20 cellular contexts compared by ENCODE assay signal in the genomic region with DNA sequence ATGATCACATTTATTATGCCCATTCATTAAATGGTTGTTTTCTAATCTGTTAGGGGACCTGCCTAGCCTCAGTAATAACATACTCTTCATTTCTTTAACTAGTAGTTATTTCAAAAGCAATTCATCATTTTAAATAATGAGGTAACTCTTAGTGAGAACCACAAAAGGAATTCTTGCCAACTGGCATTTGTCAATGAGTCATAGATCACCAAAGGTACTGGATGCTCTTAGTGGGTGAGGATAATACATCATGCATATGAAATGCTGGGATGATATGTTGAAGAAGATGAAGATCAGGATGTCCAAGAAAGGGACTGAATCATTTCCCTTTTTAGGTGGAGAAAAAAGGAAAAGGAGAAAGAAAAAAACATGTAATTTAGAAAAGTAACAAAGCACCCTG.
DNase-seq lines count a peak whose midpoint lies in the region; ATAC-seq, FAIRE-seq and TF ChIP-seq lines count a peak whose summit lies in the region.
"Had no signal": no experiment of that assay in that cellular context is flagged by ENCODE, and none has a peak within 500 bp of the region (broad histone marks: within the 10 kb centered on the region; RNA-seq: fewer than 3 reads in every experiment).

No MANE protein-coding gene starts in this region.

- CTCF ChIA-PET in PC-3 (lab: Charles Lee), result no interaction called here

- no peaks in the 10 kb centered on the region for H3K27me3 Mint-ChIP-seq in astrocyte (ENCODE audit: low read depth, unreplicated experiment)

- no peak for FAIRE-seq in astrocyte (lab: Jason Lieb, UNC)
- FAIRE-seq: G401.6, GM12878 had no signal

- no peaks in the 10 kb centered on the region for H3K36me3 Mint-ChIP-seq in astrocyte (ENCODE audit: low read depth, unreplicated experiment)

- peak overlapping the region; percentile 72 for H3K27ac Mint-ChIP-seq in astrocyte (ENCODE audit: unreplicated experiment)
- H3K27ac Mint-ChIP-seq: GM23338 had no signal

- ATAC-seq in PC-3, result no peak
- ATAC-seq in HG02981 (IDR thresholded peaks at IDR 0.05; ENCODE audit: unreplicated experiment), result no peak
- no peak for ATAC-seq in HG03460 (IDR thresholded peaks at IDR 0.05; ENCODE audit: unreplicated experiment)
- ATAC-seq: GM12878, GM23338, Right ventricle myocardium inferior had no signal

- H3K27me3 ChIP-seq in PC-3 (ENCODE audit: low read length) (peaks cover 6% of the 10 kb centered on the region; the same call in 1 of the 2 replicates), astrocyte (ENCODE audit: insufficient read depth, low read length) (no peaks in the 10 kb centered on the region), smooth muscle cell (ENCODE audit: low read depth) (no peaks in the 10 kb centered on the region)
- H3K27me3 ChIP-seq: MG63 had no signal

- peaks cover 9% of the 10 kb centered on the region for H3K4me1 Mint-ChIP-seq in astrocyte (ENCODE audit: low read depth, unreplicated experiment)
- H3K4me1 Mint-ChIP-seq: GM23338 had no signal

- H3K4me3 ChIP-seq in PC-3 (ENCODE audit: low read length) (no peak overlapping the region), astrocyte (ENCODE audit: insufficient read depth, low read depth, low read length) (no peak overlapping the region), smooth muscle cell (no peak overlapping the region)
- H3K4me3 ChIP-seq: GM12878, GM23338, MG63 had no signal

- H3K4me2 ChIP-seq in PC-3 (ENCODE audit: low read length) (no peak overlapping the region), astrocyte (ENCODE audit: low read length) (no peak overlapping the region), smooth muscle cell (no peak overlapping the region)
- H3K4me2 ChIP-seq: GM23338, KMS-11 had no signal

- H4K20me1 ChIP-seq in PC-3 (ENCODE audit: low read length) (no peaks in the 10 kb centered on the region), astrocyte (ENCODE audit: insufficient read depth, low read length) (no peaks in the 10 kb centered on the region), smooth muscle cell (ENCODE audit: low read depth) (no peaks in the 10 kb centered on the region)

- no TSS peak for BruUV-seq in PC-3 (replicated peaks; lab: Mats Ljungman, UMichigan)

- peak; percentile 50 for DNase-seq in PC-3
- peak; percentile 26 for DNase-seq in astrocyte (ENCODE audit: low read depth)
- peak; percentile 6 for DNase-seq in iris pigment epithelial cell (ENCODE audit: low read depth)
- no peak for DNase-seq in smooth muscle cell (lab: John Stamatoyannopoulos, UW; ENCODE audit: unreplicated experiment)
- no peak for DNase-seq in stimulated activated CD4-positive, alpha-beta T cell treated with anti-CD3 and anti-CD28 coated beads, Interleukin-4, amount 100 ng/mL, for 4 hours
- DNase-seq: DND-41, MG63, NCI-H1092, NCI-H146, NCI-H2081 treated with DMSO at 0.1 percent for 48 hours, NCI-H510A, NCI-H774 had no signal

- intact Hi-C loops in PC-3 (cut with micrococcal nuclease), result no loop called here

- POLR2A ChIA-PET in PC-3 (lab: Charles Lee; ENCODE audit: unreplicated experiment), result no interaction called here

- H3K9me3 Mint-ChIP-seq in astrocyte (ENCODE audit: unreplicated experiment), result peaks cover 6% of the 10 kb centered on the region

- no peaks in the 10 kb centered on the region for H3K79me2 ChIP-seq in PC-3 (ENCODE audit: low read length)
- H3K79me2 ChIP-seq in astrocyte (ENCODE audit: insufficient read depth, low read length), result no peaks in the 10 kb centered on the region
- no peaks in the 10 kb centered on the region for H3K79me2 ChIP-seq in smooth muscle cell (ENCODE audit: low read depth)

- H3K27ac ChIP-seq in PC-3 (ENCODE audit: low read length) (no peak overlapping the region), astrocyte (ENCODE audit: low read depth, low read length) (no peak overlapping the region), smooth muscle cell (ENCODE audit: low read depth) (peak overlapping the region; percentile 55)
- H3K27ac ChIP-seq: C4-2B, KMS-11 had no signal

- H3F3A ChIP-seq in PC-3 (ENCODE audit: low read length, unreplicated experiment) (no peaks in the 10 kb centered on the region), smooth muscle cell (ENCODE audit: low read depth) (no peaks in the 10 kb centered on the region)

- no peaks in the 10 kb centered on the region for H3K9me3 ChIP-seq in PC-3 (ENCODE audit: low read length)
- H3K9me3 ChIP-seq in astrocyte (ENCODE audit: insufficient read depth, low read depth, low read length), result no peaks in the 10 kb centered on the region
- H3K9me3 ChIP-seq in smooth muscle cell (replicated peaks; ENCODE audit: low read depth), result no peaks in the 10 kb centered on the region

- H3K4me1 ChIP-seq in PC-3 (ENCODE audit: insufficient read depth, low read length) (no peaks in the 10 kb centered on the region), astrocyte (ENCODE audit: insufficient read depth, low read length) (no peaks in the 10 kb centered on the region), smooth muscle cell (ENCODE audit: low read depth) (no peaks in the 10 kb centered on the region)

- TF ChIP-seq CTCF in PC-3 (conservative IDR thresholded peaks at IDR 0.05; ENCODE audit: low read depth, low read length) (no peak), astrocyte (IDR thresholded peaks at IDR 0.05; ENCODE audit: insufficient read depth, low read depth, low read length) (no peak), smooth muscle cell (IDR thresholded peaks at IDR 0.05; ENCODE audit: borderline replicate concordance, insufficient read depth, poor library complexity, severe bottlenecking) (no peak)

- no peak overlapping the region for H3K4me3 Mint-ChIP-seq in astrocyte (ENCODE audit: unreplicated experiment)
- H3K4me3 Mint-ChIP-seq: GM23338 had no signal

- no peak overlapping the region for H2AFZ ChIP-seq in PC-3 (ENCODE audit: low read length)
- H2AFZ ChIP-seq in astrocyte (ENCODE audit: low read depth, low read length), result no peak overlapping the region
- H2AFZ ChIP-seq in smooth muscle cell (ENCODE audit: low read depth), result no peak overlapping the region
- H2AFZ ChIP-seq: GM23338 had no signal

- no peaks in the 10 kb centered on the region; the same call in 1 of the 2 replicates for H3K9me2 ChIP-seq in PC-3 (replicated peaks; ENCODE audit: low read length)

- H3K9ac ChIP-seq in PC-3 (ENCODE audit: low read length) (no peak overlapping the region), astrocyte (ENCODE audit: low read length) (no peak overlapping the region), smooth muscle cell (ENCODE audit: low read depth) (no peak overlapping the region)
- H3K9ac ChIP-seq: KMS-11 had no signal

- H3K36me3 ChIP-seq in PC-3 (ENCODE audit: low read depth, low read length) (no peaks in the 10 kb centered on the region), astrocyte (ENCODE audit: insufficient read depth, low read length) (no peaks in the 10 kb centered on the region), smooth muscle cell (ENCODE audit: low read depth) (no peaks in the 10 kb centered on the region)
- H3K36me3 ChIP-seq: MG63 had no signal

Comparison
In these comparisons a context has a peak if more than half of its experiments do, and no peak if none do; other contexts are left out.
1. DNase-seq: peak in PC-3 (single experiment), astrocyte (single experiment) and iris pigment epithelial cell (single experiment); none in smooth muscle cell (single experiment) and stimulated activated CD4-positive, alpha-beta T cell treated with anti-CD3 and anti-CD28 coated beads, Interleukin-4, amount 100 ng/mL, for 4 hours (0 of 2).